ENCODE assay signal across 23 cellular contexts in genomic region chr19:42159942-42160341, GRCh38.
"Had no signal": no experiment of that assay in that cellular context is flagged by ENCODE, and none has a peak within 500 bp of the region (broad histone marks: within the 10 kb centered on the region; RNA-seq: fewer than 3 reads in every experiment).

No MANE protein-coding gene starts in this region.

- ATAC-seq: left lung, mucosa of descending colon had no signal

- H3K27me3 ChIP-seq: right lobe of liver, thyroid gland, vagina had no signal

- H3K27ac ChIP-seq: left lung, neutrophil, parathyroid adenoma, right lobe of liver, stomach, thyroid gland, vagina had no signal

- H3K4me1 ChIP-seq: left lung, parathyroid adenoma, stomach, thyroid gland, vagina had no signal

- DNase-seq: cortex of kidney; head of caudate nucleus; kidney; left lung; mesenchymal stem cell; mucosa of descending colon; naive B cell; nephron progenitor cell; right lobe of liver; small intestine; stimulated activated CD4-positive, alpha-beta T cell treated with anti-CD3 and anti-CD28 coated beads, Interleukin-1b, Interleukin-23, amount 100 ng/mL, for 48 hours; stimulated activated CD4-positive, alpha-beta T cell treated with anti-CD3 and anti-CD28 coated beads, Interleukin-4, amount 100 ng/mL, for 1 hour; stimulated activated CD8-positive, alpha-beta memory T cell treated with anti-CD3 and anti-CD28 coated beads, Interleukin-4, amount 100 ng/mL, for 48 hours; stimulated activated naive CD4-positive, alpha-beta T cell treated with Interleukin-2 at 50 U/mL for 16 hours; stomach; thyroid gland; trophoblast cell had no signal

- H3K79me2 ChIP-seq: parathyroid adenoma had no signal

- H3K4me3 ChIP-seq: left lung, mucosa of descending colon, right lobe of liver, stomach, thyroid gland, vagina had no signal

- H3K27ac Mint-ChIP-seq: mesothelial cell of epicardium, nephron progenitor cell, progenitor cell of endocrine pancreas had no signal

- H3K9me3 ChIP-seq: left lung, mucosa of descending colon, neutrophil, right lobe of liver, stomach, thyroid gland, vagina had no signal

- H3K9me3 Mint-ChIP-seq: mesothelial cell of epicardium, naive B cell, nephron progenitor cell had no signal

- H3K36me3 Mint-ChIP-seq: mesothelial cell of epicardium had no signal

- FAIRE-seq: frontal cortex, kidney, small intestine had no signal

- H3K36me3 ChIP-seq: left lung, neutrophil, right lobe of liver, stomach, thyroid gland, vagina had no signal

- H2AFZ ChIP-seq: parathyroid adenoma had no signal

- H3K4me1 Mint-ChIP-seq: mesothelial cell of epicardium had no signal

- H3K4me3 Mint-ChIP-seq: mesothelial cell of epicardium, nephron progenitor cell had no signal

- H3K9ac ChIP-seq: parathyroid adenoma had no signal
